14 cellular contexts compared by ENCODE assay signal in the genomic region with DNA sequence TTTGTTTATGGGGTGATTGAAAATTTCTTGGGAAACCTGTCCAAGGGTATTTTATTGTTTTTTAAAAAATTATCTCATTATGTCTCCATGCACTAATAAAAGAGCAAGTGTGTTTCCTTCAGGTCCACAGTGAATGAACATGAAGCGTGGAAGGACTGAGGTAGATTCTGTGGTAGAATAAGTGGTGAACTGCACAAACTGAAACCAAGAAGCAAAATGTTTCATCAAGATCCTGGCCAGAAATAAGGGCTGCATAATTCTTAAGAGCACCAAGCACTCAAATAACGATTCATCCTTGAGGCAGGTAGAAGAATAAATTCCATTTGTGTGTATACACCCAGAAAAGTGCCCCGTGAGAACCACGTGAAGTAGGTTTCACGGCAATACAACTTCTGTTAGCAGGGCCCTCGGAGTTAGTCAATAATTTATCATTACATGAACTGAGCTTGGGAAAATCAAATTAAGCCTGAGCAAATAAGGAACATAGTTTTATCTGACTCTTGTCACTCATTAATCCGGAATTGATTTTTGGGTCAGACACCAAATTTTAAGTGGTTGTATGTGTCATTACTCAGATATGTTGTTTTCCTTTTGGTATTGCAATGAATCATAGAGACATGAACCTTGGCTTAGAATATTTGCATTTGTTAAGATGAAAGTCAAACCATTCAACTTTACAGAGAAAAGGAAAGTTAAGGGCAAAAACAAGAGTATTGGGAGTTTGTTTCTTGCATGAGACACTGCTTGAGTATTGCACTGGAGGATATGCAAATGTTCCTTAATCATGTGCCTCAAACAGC.
DNase-seq lines count a peak whose midpoint lies in the region; ATAC-seq and TF ChIP-seq lines count a peak whose summit lies in the region.
"Had no signal": no experiment of that assay in that cellular context is flagged by ENCODE, and none has a peak within 500 bp of the region (broad histone marks: within the 10 kb centered on the region; RNA-seq: fewer than 3 reads in every experiment).

No MANE protein-coding gene starts in this region.

- H3K9me3 Mint-ChIP-seq in CD4-positive, alpha-beta T cell = no peaks in the 10 kb centered on the region

- in situ Hi-C loops in astrocyte of the spinal cord (cut with HindIII; ENCODE audit: low sequenced_read_pairs) = no loop called here

- CTCF ChIA-PET in CD4-positive, alpha-beta T cell (lab: Charles Lee) = no interaction called here

- no peak overlapping the region for H3K4me3 ChIP-seq in astrocyte of the spinal cord (ENCODE audit: low read depth, low read length)
- H3K4me3 ChIP-seq in left lung = no peak overlapping the region
- H3K4me3 ChIP-seq: adrenal gland, uterus had no signal

- no peaks in the 10 kb centered on the region for H3K4me1 ChIP-seq in left lung
- H3K4me1 ChIP-seq: adrenal gland, uterus had no signal

- H3K27ac ChIP-seq in left lung = no peak overlapping the region
- no peak overlapping the region for H3K27ac ChIP-seq in CD4-positive, alpha-beta T cell (ENCODE audit: low read depth, low read length)
- H3K27ac ChIP-seq: adrenal gland, uterus had no signal

- intact Hi-C loops in left lung (cut with DNase I) = no loop called here
- intact Hi-C loops in CD4-positive, alpha-beta T cell (cut with DNase I, micrococcal nuclease) = no loop called here

- no peak overlapping the region for H3K4me3 Mint-ChIP-seq in CD4-positive, alpha-beta T cell
- H3K4me3 Mint-ChIP-seq: activated CD8-positive, alpha-beta T cell treated with anti-CD3 and anti-CD28 coated beads for 36 hours had no signal

- no peak overlapping the region for H3K27ac Mint-ChIP-seq in CD4-positive, alpha-beta T cell
- H3K27ac Mint-ChIP-seq: activated CD8-positive, alpha-beta T cell treated with anti-CD3 and anti-CD28 coated beads for 36 hours had no signal

- H3K36me3 ChIP-seq in left lung = no peaks in the 10 kb centered on the region
- H3K36me3 ChIP-seq: adrenal gland, uterus had no signal

- POLR2A ChIA-PET in CD4-positive, alpha-beta T cell (lab: Charles Lee) = no interaction called here

- ATAC-seq in HG03139 (IDR thresholded peaks at IDR 0.05; ENCODE audit: unreplicated experiment) (peak; percentile 49), left lung (peak; percentile 89)
- ATAC-seq in CD4-positive, alpha-beta T cell (ENCODE audit: poor library complexity) = no peak
- ATAC-seq: activated CD8-positive, alpha-beta T cell treated with anti-CD3 and anti-CD28 coated beads for 36 hours; esophagus mucosa had no signal

- TF ChIP-seq CTCF in astrocyte of the spinal cord (IDR thresholded peaks at IDR 0.05; ENCODE audit: low read depth, low read length) (no peak), left lung (IDR thresholded peaks at IDR 0.05) (no peak)
- TF ChIP-seq CTCF in CD4-positive, alpha-beta T cell (IDR thresholded peaks at IDR 0.05) = no peak

- H3K27me3 Mint-ChIP-seq in CD4-positive, alpha-beta T cell = no peaks in the 10 kb centered on the region
- H3K27me3 Mint-ChIP-seq: activated CD8-positive, alpha-beta T cell treated with anti-CD3 and anti-CD28 coated beads for 36 hours had no signal

- H3K4me1 Mint-ChIP-seq in CD4-positive, alpha-beta T cell (ENCODE audit: low read depth) = no peaks in the 10 kb centered on the region

- DNase-seq in ELR (ENCODE audit: low read depth) (peak; percentile 54), astrocyte of the spinal cord (ENCODE audit: low read depth, low spot score) (peak; percentile 60), left lung (no peak), SHP77 treated with DMSO at 0.1 percent for 48 hours (lab: John Stamatoyannopoulos, UW) (no peak), NCI-H446 treated with DMSO at 0.1 percent for 48 hours (lab: John Stamatoyannopoulos, UW) (no peak)
- no peak for DNase-seq in activated CD4-positive, alpha-beta T cell treated with anti-CD3 and anti-CD28 coated beads for 1 hour
- no peak for DNase-seq in CD4-positive, alpha-beta T cell
- DNase-seq: activated CD8-positive, alpha-beta T cell treated with anti-CD3 and anti-CD28 coated beads for 36 hours; adrenal gland; C1 segment of cervical spinal cord; NCI-H510A treated with DMSO at 0.1 percent for 48 hours; uterus had no signal

- no peaks in the 10 kb centered on the region for H3K27me3 ChIP-seq in left lung
- H3K27me3 ChIP-seq in CD4-positive, alpha-beta T cell (ENCODE audit: control insufficient read depth, insufficient read depth, low read length) = no peaks in the 10 kb centered on the region
- H3K27me3 ChIP-seq: adrenal gland, uterus had no signal

- no peaks in the 10 kb centered on the region for H3K36me3 Mint-ChIP-seq in CD4-positive, alpha-beta T cell (ENCODE audit: low read depth)

- peaks cover 0 to 3% of the 10 kb centered on the region in 2 donors for H3K9me3 ChIP-seq in left lung
- H3K9me3 ChIP-seq in CD4-positive, alpha-beta T cell (ENCODE audit: control insufficient read depth, low read length) = no peaks in the 10 kb centered on the region
- H3K9me3 ChIP-seq: adrenal gland, uterus had no signal

Comparison
In these comparisons a context has a peak if more than half of its experiments do, and no peak if none do; other contexts are left out.
1. DNase-seq: peak in ELR (single experiment) and astrocyte of the spinal cord (single experiment); none in left lung (0 of 2), activated CD4-positive, alpha-beta T cell treated with anti-CD3 and anti-CD28 coated beads for 1 hour (single experiment), SHP77 treated with DMSO at 0.1 percent for 48 hours (single experiment), CD4-positive, alpha-beta T cell (0 of 10) and NCI-H446 treated with DMSO at 0.1 percent for 48 hours (single experiment).